ENCODE assay signal across 21 cellular contexts in the genomic region with DNA sequence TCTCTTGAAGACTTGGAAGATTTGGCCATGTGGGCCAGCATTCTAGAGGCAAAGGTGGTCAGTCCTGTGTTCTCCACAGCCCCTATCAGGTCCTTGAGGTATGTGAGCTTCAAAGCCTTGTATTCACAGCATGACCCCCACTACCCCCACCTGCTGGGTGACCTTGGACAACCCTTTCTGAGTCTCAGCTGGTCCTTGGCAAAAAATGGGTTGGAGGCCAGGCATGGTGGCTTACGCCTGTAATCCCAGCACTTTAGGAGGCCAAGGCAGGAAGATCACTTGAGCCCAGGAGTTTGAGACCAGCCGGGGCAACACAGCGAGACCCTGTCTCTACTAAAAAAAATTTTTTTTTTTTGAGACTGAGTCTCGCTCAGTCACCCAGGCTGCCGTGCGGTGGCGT. TPM values are rescaled to one million over a fixed set of nuclear protein-coding genes. Genes with fewer than 3 reads are reported as not detected.
DNase-seq lines count a peak whose midpoint lies in the region; ATAC-seq, FAIRE-seq and TF ChIP-seq lines count a peak whose summit lies in the region.
"Had no signal": no experiment of that assay in that cellular context is flagged by ENCODE, and none has a peak within 500 bp of the region (broad histone marks: within the 10 kb centered on the region; RNA-seq: fewer than 3 reads in every experiment).

No MANE protein-coding gene starts in this region.

- H3K4me2 ChIP-seq in OCI-LY7 (ENCODE audit: low read length): no peak overlapping the region

- no peak for FAIRE-seq in kidney (lab: Jason Lieb, UNC)
- FAIRE-seq: A204.1, H54 had no signal

- H3K9ac ChIP-seq in kidney (ENCODE audit: low read length in 2 of 2): no peak overlapping the region

- H2AFZ ChIP-seq in OCI-LY7 (ENCODE audit: low read length): no peak overlapping the region

- H4K20me1 ChIP-seq in OCI-LY7 (ENCODE audit: insufficient read depth, low read length): no peaks in the 10 kb centered on the region

- no peak for ATAC-seq in HG03521 (IDR thresholded peaks at IDR 0.05; ENCODE audit: unreplicated experiment)

- H3K4me3 ChIP-seq in OCI-LY7 (ENCODE audit: low read depth, low read length, poor library complexity, severe bottlenecking): no peak overlapping the region
- H3K4me3 ChIP-seq in kidney (ENCODE audit: low read length in 2 of 2): no peak overlapping the region

- no TSS peak for BruUV-seq in OCI-LY7 (replicated peaks; lab: Mats Ljungman, UMichigan)

- H3K27ac ChIP-seq in OCI-LY7 (ENCODE audit: low read depth, low read length, poor library complexity, severe bottlenecking) (no peak overlapping the region), kidney (ENCODE audit: low read depth in 2 of 2, low read length in 2 of 2) (no peak overlapping the region)

- intact Hi-C loops in OCI-LY7 (cut with micrococcal nuclease; ENCODE audit: unreplicated experiment) (loop anchor here (2.0 to 5.0 kb wide), 2 partner anchors 30 to 107 kb away; no protein-coding TSS in a partner anchor), kidney (cut with DNase I) (no loop called here)

- H3K9me2 ChIP-seq in OCI-LY7 (ENCODE audit: insufficient read depth, low read length): no peaks in the 10 kb centered on the region

- CTCF ChIA-PET in GM10248 (lab: Yijun Ruan, JAX) (interaction anchor here (0.7 to 7.4 kb wide), 31 partner anchors 9 to 740 kb away, joined by 3 to 331 read pairs (median 13); partner anchors contain the start of genes RNF114, SNAI1 and UBE2V1), OCI-LY7 (lab: Charles Lee; ENCODE audit: unreplicated experiment) (interaction anchor here (1.3 to 2.5 kb wide), 2 partner anchors 24 to 92 kb away, joined by 4 to 22 read pairs; no protein-coding TSS in a partner anchor)

- TF ChIP-seq CTCF in GM10248 (IDR thresholded peaks at IDR 0.05; ENCODE audit: control extremely low read depth, extremely low read depth, low read depth, missing control alignments): peak; percentile 1
- TF ChIP-seq CTCF in OCI-LY7 (conservative IDR thresholded peaks at IDR 0.05; ENCODE audit: low read length): peak; percentile 39; the same call in 1 of the 2 replicates
- no peak for TF ChIP-seq CTCF in kidney (IDR thresholded peaks at IDR 0.05; ENCODE audit: borderline replicate concordance, extremely low read depth, insufficient read depth)

- no peaks in the 10 kb centered on the region for H3K79me2 ChIP-seq in OCI-LY7 (ENCODE audit: insufficient read depth, low read depth, low read length)

- no peaks in the 10 kb centered on the region for H3K36me3 ChIP-seq in OCI-LY7 (ENCODE audit: insufficient read depth, low read length)
- H3K36me3 ChIP-seq in kidney (ENCODE audit: control insufficient read depth in 1 of 2, insufficient read depth in 2 of 2, low read length in 2 of 2): no peaks in the 10 kb centered on the region
- H3K36me3 ChIP-seq: vagina had no signal

- DNase-seq in NCI-H146 (lab: John Stamatoyannopoulos, UW) (peak; percentile 16), NCI-H146 treated with DMSO at 0.1 percent for 48 hours (lab: John Stamatoyannopoulos, UW; ENCODE audit: unreplicated experiment) (no peak), GM10248 (ENCODE audit: extremely low spot score) (no peak), OCI-LY7 (ENCODE audit: low spot score) (peak; percentile 32), kidney (peak; percentile 24), HK-2 (ENCODE audit: unreplicated experiment) (no peak), activated gamma-delta T cell (lab: John Stamatoyannopoulos, UW) (no peak)
- DNase-seq: activated naive CD4-positive, alpha-beta T cell treated with Interleukin-2 at 50 U/mL for 16 hours; amygdala; DMS153; kidney glomerular epithelial cell; NCI-H1436; NCI-H524 treated with DMSO at 0.1 percent for 48 hours; occipital lobe; retina; SIG-M5; stimulated activated CD8-positive, alpha-beta memory T cell treated with anti-CD3 and anti-CD28 coated beads, Interleukin-4, amount 100 ng/mL, for 48 hours had no signal

- H3K4me1 ChIP-seq in OCI-LY7 (ENCODE audit: insufficient read depth, low read length, poor library complexity, severe bottlenecking) (peaks cover 7% of the 10 kb centered on the region), kidney (ENCODE audit: control insufficient read depth in 1 of 2, insufficient read depth in 1 of 2, low read depth in 1 of 2, low read length in 2 of 2) (peaks cover 0 to 6% of the 10 kb centered on the region in 2 donors)

- POLR2A ChIA-PET in GM10248 (lab: Yijun Ruan, JAX): no interaction called here
- POLR2A ChIA-PET in OCI-LY7 (lab: Charles Lee): interaction anchor here (0.6 to 0.9 kb wide), 2 partner anchors 43 to 102 kb away, joined by 4 to 5 read pairs; no protein-coding TSS in a partner anchor

- H3K9me3 ChIP-seq in OCI-LY7 (ENCODE audit: low read length) (no peaks in the 10 kb centered on the region), kidney (ENCODE audit: control insufficient read depth in 1 of 2, low read length in 2 of 2) (no peaks in the 10 kb centered on the region)
- H3K9me3 ChIP-seq: vagina had no signal

RNA-seq across cellular contexts. Expression of gene UBE2V1, which starts 42.6 kb away (rescaled TPM):
- 57.3 and 63.2 TPM in 2 replicates for total RNA-seq in OCI-LY7 (2014; rRNA removed; shearing (Covaris generic))
- total RNA-seq in OCI-LY7 (2022) (143 and 161 TPM in 2 replicates), kidney (99.1 TPM)
- 105 TPM for polyA plus RNA-seq in kidney (ENCODE audit: insufficient read depth, low read depth, low replicate concordance)

Comparison
In these comparisons a context has a peak if more than half of its experiments do, and no peak if none do; other contexts are left out.
1. DNase-seq: peak in NCI-H146 (single experiment), OCI-LY7 (single experiment) and kidney (single experiment); none in NCI-H146 treated with DMSO at 0.1 percent for 48 hours (single experiment), GM10248 (single experiment), HK-2 (single experiment) and activated gamma-delta T cell (single experiment).